Comparison of ENCODE assay signal across 22 cellular contexts in genomic region chrX:44506688-44507087, GRCh38.
"Had no signal": no experiment of that assay in that cellular context is flagged by ENCODE, and none has a peak within 500 bp of the region (broad histone marks: within the 10 kb centered on the region; RNA-seq: fewer than 3 reads in every experiment).

No MANE protein-coding gene starts in this region.

- ATAC-seq: effector memory CD8-positive, alpha-beta T cell; gastroesophageal sphincter; left ventricle myocardium superior; naive thymus-derived CD4-positive, alpha-beta T cell had no signal

- H3K4me1 ChIP-seq: gastroesophageal sphincter, right atrium auricular region, sigmoid colon, stomach, transverse colon had no signal

- H3K27me3 Mint-ChIP-seq: dendritic cell treated with granulocyte-macrophage colony-stimulating factor and Interleukin-4, amounts not matched to agents 40 ng/mL and 50 ng/mL, for 4 days; effector memory CD8-positive, alpha-beta T cell; naive thymus-derived CD4-positive, alpha-beta T cell had no signal

- H3K4me3 ChIP-seq: esophagus squamous epithelium, gastroesophageal sphincter, lung, right atrium auricular region, sigmoid colon, skin epidermis, stomach, thoracic aorta, transverse colon had no signal

- H3K9me3 Mint-ChIP-seq: dendritic cell treated with granulocyte-macrophage colony-stimulating factor and Interleukin-4, amounts not matched to agents 40 ng/mL and 50 ng/mL, for 4 days; effector memory CD8-positive, alpha-beta T cell; immature natural killer cell; naive thymus-derived CD4-positive, alpha-beta T cell had no signal

- H3K36me3 Mint-ChIP-seq: immature natural killer cell; naive thymus-derived CD4-positive, alpha-beta T cell had no signal

- H3K36me3 ChIP-seq: esophagus squamous epithelium, gastroesophageal sphincter, neutrophil, right atrium auricular region, sigmoid colon, stomach, thoracic aorta, transverse colon had no signal

- H3K27ac ChIP-seq: epithelial cell of prostate, esophagus squamous epithelium, gastroesophageal sphincter, neutrophil, right atrium auricular region, sigmoid colon, skin epidermis, stomach, thoracic aorta, transverse colon had no signal

- H3K27me3 ChIP-seq: esophagus squamous epithelium, gastroesophageal sphincter, neutrophil, right atrium auricular region, sigmoid colon, stomach, transverse colon had no signal

- DNase-seq: effector memory CD8-positive, alpha-beta T cell; esophagus squamous epithelium; foreskin fibroblast; immature natural killer cell; left ventricle myocardium superior; mesenchymal stem cell; naive thymus-derived CD4-positive, alpha-beta T cell; nephron progenitor cell; posterior cingulate gyrus; sigmoid colon; stimulated activated naive CD4-positive, alpha-beta T cell; stomach; substantia nigra; transverse colon had no signal

- H3K27ac Mint-ChIP-seq: dendritic cell treated with granulocyte-macrophage colony-stimulating factor and Interleukin-4, amounts not matched to agents 40 ng/mL and 50 ng/mL, for 4 days; effector memory CD8-positive, alpha-beta T cell; immature natural killer cell; naive thymus-derived CD4-positive, alpha-beta T cell; nephron progenitor cell had no signal

- H3K4me1 Mint-ChIP-seq: immature natural killer cell, nephron progenitor cell had no signal

- H3K4me3 Mint-ChIP-seq: dendritic cell treated with granulocyte-macrophage colony-stimulating factor and Interleukin-4, amounts not matched to agents 40 ng/mL and 50 ng/mL, for 4 days; effector memory CD8-positive, alpha-beta T cell; immature natural killer cell; naive thymus-derived CD4-positive, alpha-beta T cell; nephron progenitor cell had no signal

- H3K9me3 ChIP-seq: esophagus squamous epithelium, gastroesophageal sphincter, neutrophil, right atrium auricular region, sigmoid colon, stomach, thoracic aorta, transverse colon had no signal
